In genomic region chr2:109128048-109128465, GRCh38 we compare ENCODE assay signal across 1 cellular context.
A peak's percentile ranks its signal among the peaks of the same experiment; 100 is the strongest.
TF ChIP-seq lines count a peak whose summit lies in the region.

No MANE protein-coding gene starts in this region.

TF ChIP-seq in HepG2, 621 proteins besides CTCF, POLR2A, EP300 and RAD21 (continued from another document):
- 0 out of 2 replicates have a peak, but pooled peaks have one; percentile 46 for TF ChIP-seq FOXC1 (CRISPR knock-in tag; IDR thresholded peaks at IDR 0.05; ENCODE audit: borderline replicate concordance)
- TF ChIP-seq ZFY (CRISPR knock-in tag; IDR thresholded peaks at IDR 0.05), result 0 out of 2 replicates have a peak, but pooled peaks have one; percentile 19
- peak; percentile 89; the same call in 1 of the 2 replicates for TF ChIP-seq ZNF501 (CRISPR knock-in tag; IDR thresholded peaks at IDR 0.05)
- TF ChIP-seq THAP8 (CRISPR knock-in tag; IDR thresholded peaks at IDR 0.05; ENCODE audit: borderline replicate concordance), result no peak
- TF ChIP-seq ELK4 (CRISPR knock-in tag; IDR thresholded peaks at IDR 0.05; ENCODE audit: borderline replicate concordance), result 0 out of 2 replicates have a peak, but pooled peaks have one; percentile 24
- TF ChIP-seq, protein P1, sequence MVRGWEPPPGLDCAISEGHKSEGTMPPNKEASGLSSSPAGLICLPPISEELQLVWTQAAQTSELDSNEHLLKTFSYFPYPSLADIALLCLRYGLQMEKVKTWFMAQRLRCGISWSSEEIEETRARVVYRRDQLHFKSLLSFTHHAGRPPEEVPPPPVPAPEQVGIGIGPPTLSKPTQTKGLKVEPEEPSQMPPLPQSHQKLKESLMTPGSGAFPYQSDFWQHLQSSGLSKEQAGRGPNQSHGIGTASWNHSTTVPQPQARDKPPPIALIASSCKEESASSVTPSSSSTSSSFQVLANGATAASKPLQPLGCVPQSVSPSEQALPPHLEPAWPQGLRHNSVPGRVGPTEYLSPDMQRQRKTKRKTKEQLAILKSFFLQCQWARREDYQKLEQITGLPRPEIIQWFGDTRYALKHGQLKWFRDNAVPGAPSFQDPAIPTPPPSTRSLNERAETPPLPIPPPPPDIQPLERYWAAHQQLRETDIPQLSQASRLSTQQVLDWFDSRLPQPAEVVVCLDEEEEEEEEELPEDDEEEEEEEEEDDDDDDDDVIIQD (CRISPR knock-in tag; IDR thresholded peaks at IDR 0.05; ENCODE audit: low read depth), result no peak
- TF ChIP-seq WIZ (CRISPR knock-in tag; IDR thresholded peaks at IDR 0.05), result 0 out of 2 replicates have a peak, but pooled peaks have one; percentile 17
- 0 out of 2 replicates have a peak, but pooled peaks have one; percentile 39 for TF ChIP-seq ZNF614 (CRISPR knock-in tag; IDR thresholded peaks at IDR 0.05; ENCODE audit: borderline replicate concordance)
- TF ChIP-seq MXD4 (CRISPR knock-in tag; IDR thresholded peaks at IDR 0.05), result no peak
- no peak for TF ChIP-seq ZSCAN30 (CRISPR knock-in tag; IDR thresholded peaks at IDR 0.05)
- TF ChIP-seq, protein P2, sequence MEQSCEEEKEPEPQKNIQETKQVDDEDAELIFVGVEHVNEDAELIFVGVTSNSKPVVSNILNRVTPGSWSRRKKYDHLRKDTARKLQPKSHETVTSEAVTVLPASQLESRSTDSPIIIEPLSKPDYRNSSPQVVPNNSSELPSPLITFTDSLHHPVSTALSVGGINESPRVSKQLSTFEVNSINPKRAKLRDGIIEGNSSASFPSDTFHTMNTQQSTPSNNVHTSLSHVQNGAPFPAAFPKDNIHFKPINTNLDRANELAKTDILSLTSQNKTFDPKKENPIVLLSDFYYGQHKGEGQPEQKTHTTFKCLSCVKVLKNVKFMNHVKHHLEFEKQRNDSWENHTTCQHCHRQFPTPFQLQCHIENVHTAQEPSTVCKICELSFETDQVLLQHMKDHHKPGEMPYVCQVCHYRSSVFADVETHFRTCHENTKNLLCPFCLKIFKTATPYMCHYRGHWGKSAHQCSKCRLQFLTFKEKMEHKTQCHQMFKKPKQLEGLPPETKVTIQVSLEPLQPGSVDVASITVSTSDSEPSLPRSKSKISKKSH (CRISPR knock-in tag; IDR thresholded peaks at IDR 0.05; ENCODE audit: borderline replicate concordance), result no peak
- TF ChIP-seq EZH2 (conservative IDR thresholded peaks at IDR 0.05; ENCODE audit: low read depth, low read length), result no peak
- TF ChIP-seq, protein P3, sequence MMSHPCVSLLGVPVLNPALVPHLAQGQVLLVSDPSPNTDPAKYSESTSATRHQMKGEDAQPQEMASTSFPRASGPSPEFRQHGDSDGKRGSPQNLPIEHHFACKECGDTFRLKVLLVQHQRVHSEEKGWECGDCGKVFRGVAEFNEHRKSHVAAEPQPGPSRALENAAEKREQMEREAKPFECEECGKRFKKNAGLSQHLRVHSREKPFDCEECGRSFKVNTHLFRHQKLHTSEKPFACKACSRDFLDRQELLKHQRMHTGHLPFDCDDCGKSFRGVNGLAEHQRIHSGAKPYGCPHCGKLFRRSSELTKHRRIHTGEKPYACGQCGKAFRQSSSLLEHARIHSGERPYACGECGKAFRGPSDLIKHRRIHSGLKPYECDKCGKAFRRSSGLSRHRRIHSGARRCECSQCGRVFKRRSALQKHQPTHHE (CRISPR knock-in tag; IDR thresholded peaks at IDR 0.05; ENCODE audit: borderline replicate concordance), result 0 out of 2 replicates have a peak, but pooled peaks have one; percentile 69
- TF ChIP-seq KMT2A (CRISPR knock-in tag; IDR thresholded peaks at IDR 0.05), result 0 out of 2 replicates have a peak, but pooled peaks have one; percentile 25
- peak; percentile 38; the same call in 1 of the 2 replicates for TF ChIP-seq CCDC6 (CRISPR knock-in tag; IDR thresholded peaks at IDR 0.05)
- no peak for TF ChIP-seq ZBTB25 (CRISPR knock-in tag; IDR thresholded peaks at IDR 0.05)
- TF ChIP-seq, protein P4, sequence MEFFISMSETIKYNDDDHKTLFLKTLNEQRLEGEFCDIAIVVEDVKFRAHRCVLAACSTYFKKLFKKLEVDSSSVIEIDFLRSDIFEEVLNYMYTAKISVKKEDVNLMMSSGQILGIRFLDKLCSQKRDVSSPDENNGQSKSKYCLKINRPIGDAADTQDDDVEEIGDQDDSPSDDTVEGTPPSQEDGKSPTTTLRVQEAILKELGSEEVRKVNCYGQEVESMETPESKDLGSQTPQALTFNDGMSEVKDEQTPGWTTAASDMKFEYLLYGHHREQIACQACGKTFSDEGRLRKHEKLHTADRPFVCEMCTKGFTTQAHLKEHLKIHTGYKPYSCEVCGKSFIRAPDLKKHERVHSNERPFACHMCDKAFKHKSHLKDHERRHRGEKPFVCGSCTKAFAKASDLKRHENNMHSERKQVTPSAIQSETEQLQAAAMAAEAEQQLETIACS (CRISPR knock-in tag; IDR thresholded peaks at IDR 0.05), result peak; percentile 27; the same call in 1 of the 2 replicates
- TF ChIP-seq, protein P5, sequence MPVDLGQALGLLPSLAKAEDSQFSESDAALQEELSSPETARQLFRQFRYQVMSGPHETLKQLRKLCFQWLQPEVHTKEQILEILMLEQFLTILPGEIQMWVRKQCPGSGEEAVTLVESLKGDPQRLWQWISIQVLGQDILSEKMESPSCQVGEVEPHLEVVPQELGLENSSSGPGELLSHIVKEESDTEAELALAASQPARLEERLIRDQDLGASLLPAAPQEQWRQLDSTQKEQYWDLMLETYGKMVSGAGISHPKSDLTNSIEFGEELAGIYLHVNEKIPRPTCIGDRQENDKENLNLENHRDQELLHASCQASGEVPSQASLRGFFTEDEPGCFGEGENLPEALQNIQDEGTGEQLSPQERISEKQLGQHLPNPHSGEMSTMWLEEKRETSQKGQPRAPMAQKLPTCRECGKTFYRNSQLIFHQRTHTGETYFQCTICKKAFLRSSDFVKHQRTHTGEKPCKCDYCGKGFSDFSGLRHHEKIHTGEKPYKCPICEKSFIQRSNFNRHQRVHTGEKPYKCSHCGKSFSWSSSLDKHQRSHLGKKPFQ (CRISPR knock-in tag; IDR thresholded peaks at IDR 0.05; ENCODE audit: insufficient replicate concordance), result no peak
- TF ChIP-seq STAT5B (CRISPR knock-in tag; IDR thresholded peaks at IDR 0.05), result no peak
